Comparison of ENCODE assay signal across 8 cellular contexts in the genomic region with DNA sequence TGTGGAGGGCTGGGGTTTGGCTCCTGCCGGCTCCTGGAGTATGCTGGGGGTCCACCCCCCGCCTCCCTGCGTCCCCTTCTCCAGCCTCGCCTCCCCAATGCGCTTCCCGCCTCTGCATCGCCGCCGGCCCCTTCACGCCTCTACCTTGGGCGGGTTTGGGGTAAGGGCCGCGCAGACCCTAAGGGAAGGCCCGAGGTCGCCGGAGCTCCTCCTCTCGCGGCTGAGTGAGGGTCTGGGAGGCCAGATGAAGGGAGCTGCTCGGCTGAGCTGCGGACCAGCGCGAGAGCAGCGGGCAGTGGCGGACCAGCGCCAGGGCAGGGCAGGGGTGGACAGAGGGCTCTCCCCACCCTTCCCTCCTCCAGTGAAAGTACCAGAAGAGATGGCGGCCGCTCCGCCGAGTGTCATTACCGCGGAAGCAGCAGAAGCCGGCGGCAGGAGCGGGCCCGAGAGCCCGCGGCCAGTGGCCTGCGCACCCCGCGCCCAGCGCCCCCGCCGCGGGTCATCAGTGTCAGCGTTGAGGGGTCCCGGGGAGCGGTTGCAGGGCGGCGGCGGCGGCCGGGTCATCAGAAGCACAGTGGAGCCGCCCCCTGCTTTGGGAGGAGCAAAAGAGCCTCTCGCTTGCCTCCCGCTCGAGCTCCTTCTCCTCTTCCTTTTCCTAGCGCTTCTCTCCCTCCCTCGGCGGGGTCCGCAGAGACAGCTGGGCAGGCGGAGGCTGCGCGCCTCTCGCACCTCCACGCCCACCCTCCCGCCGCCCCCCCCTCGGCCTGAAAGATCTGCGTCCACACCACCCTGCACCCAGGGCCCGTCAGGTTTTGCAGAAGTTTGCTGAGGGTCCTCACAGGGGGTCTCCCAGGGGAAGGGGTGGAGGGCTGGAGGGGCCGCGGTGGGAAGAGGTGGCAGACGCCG.
DNase-seq lines count a peak whose midpoint lies in the region; ATAC-seq, FAIRE-seq and TF ChIP-seq lines count a peak whose summit lies in the region.

No MANE protein-coding gene starts in this region.

- no peak for TF ChIP-seq EP300 in HepG2 (IDR thresholded peaks at IDR 0.05; ENCODE audit: low read depth in 2 of 2, low read length in 2 of 2)
- no peak for TF ChIP-seq EP300 in HepG2 (CRISPR knock-in tag; IDR thresholded peaks at IDR 0.05; ENCODE audit: borderline replicate concordance)

- H3K27ac ChIP-seq in HepG2 (ENCODE audit: extremely low read length, insufficient read depth, low read length): no peak overlapping the region

- FAIRE-seq in HepG2 (lab: Jason Lieb, UNC): no peak

- POLR2A ChIA-PET in HepG2 (lab: Yijun Ruan, JAX): no interaction called here

- no peaks in the 10 kb centered on the region for H3K79me2 ChIP-seq in HepG2 (ENCODE audit: insufficient read depth, low read length)

- peak overlapping the region; percentile 18; the same call in 1 of the 2 replicates for H3K4me2 ChIP-seq in HepG2 (ENCODE audit: low read depth, low read length)

- peaks cover 40% of the 10 kb centered on the region for H3K27me3 Mint-ChIP-seq in stimulated activated memory B cell treated with anti-CD40 and anti-IgM and Interleukin-4, amounts not matched to agents 10 μg/mL and 1 μg/mL and 100 μg/mL, for 72 hours

- no peak for DNase-seq in LNCaP clone FGC (ENCODE audit: low read depth)
- DNase-seq in cardiac fibroblast (ENCODE audit: low read depth in 2 of 2): peak in 1 of 2 donors; percentile 3
- DNase-seq in HepG2 (ENCODE audit: low spot score): no peak
- DNase-seq in HT-29 (ENCODE audit: low spot score): no peak
- no peak for DNase-seq in NCI-H446 treated with DMSO at 0.1 percent for 48 hours (lab: John Stamatoyannopoulos, UW)
- no peak for DNase-seq in NCI-H2081 (lab: John Stamatoyannopoulos, UW)

- no peak for TF ChIP-seq POLR2A in HepG2 (IDR thresholded peaks at IDR 0.05; ENCODE audit: insufficient read depth in 1 of 2, low read depth in 2 of 2, low read length in 2 of 2)

- H3K27me3 ChIP-seq in HepG2 (ENCODE audit: control insufficient read depth in 1 of 2, insufficient read depth in 2 of 2, low read length in 2 of 2): peaks cover 6 to 43% of the 10 kb centered on the region in 2 experiments

- H3K9me3 Mint-ChIP-seq in stimulated activated memory B cell treated with anti-CD40 and anti-IgM and Interleukin-4, amounts not matched to agents 10 μg/mL and 1 μg/mL and 100 μg/mL, for 72 hours: no peaks in the 10 kb centered on the region

- in situ Hi-C loops in HepG2 (cut with HindIII; ENCODE audit: extremely low pct_ligation_motif_present, low pct_unique_long_range_greater_than_20kb): no loop called here

- no peaks in the 10 kb centered on the region for H4K20me1 ChIP-seq in HepG2 (ENCODE audit: insufficient read depth, low read length)

- H3K36me3 Mint-ChIP-seq in stimulated activated memory B cell treated with anti-CD40 and anti-IgM and Interleukin-4, amounts not matched to agents 10 μg/mL and 1 μg/mL and 100 μg/mL, for 72 hours: no peaks in the 10 kb centered on the region

- H3K4me3 ChIP-seq in LNCaP clone FGC (ENCODE audit: low read depth, low read length) (peak overlapping the region; percentile 33; the same call in 1 of the 2 replicates), cardiac fibroblast (replicated peaks in 1 of 2; ENCODE audit: low read depth in 2 of 2, low read length in 2 of 2) (peak overlapping the region; percentile 7 to 22), HepG2 (replicated peaks in 1 of 3; ENCODE audit: insufficient read depth in 1 of 3, low read depth in 2 of 3, low read length in 3 of 3) (peak overlapping the region in 1 of 3 experiments; percentile 37; a peak in 1 of 6 replicates)

- intact Hi-C loops in HepG2 (cut with micrococcal nuclease; ENCODE audit: unreplicated experiment): no loop called here

- no peak overlapping the region for H2AFZ ChIP-seq in HepG2 (ENCODE audit: low read length)

- CTCF ChIA-PET in HepG2 (lab: Yijun Ruan, JAX; ENCODE audit: low intra/inter-chr PET ratio, low total read pairs): no interaction called here

- no peaks in the 10 kb centered on the region for H3K9me3 ChIP-seq in HepG2 (ENCODE audit: low read length)

- H3K9ac ChIP-seq in HepG2 (ENCODE audit: insufficient read depth, low read depth, low read length): no peak overlapping the region

- peak overlapping the region; percentile 51 for H3K4me3 Mint-ChIP-seq in stimulated activated memory B cell treated with anti-CD40 and anti-IgM and Interleukin-4, amounts not matched to agents 10 μg/mL and 1 μg/mL and 100 μg/mL, for 72 hours

- TF ChIP-seq RAD21 in HepG2 (CRISPR knock-in tag; IDR thresholded peaks at IDR 0.05): no peak

- H3K36me3 ChIP-seq in HepG2 (replicated peaks in 1 of 2; ENCODE audit: control insufficient read depth in 1 of 2, insufficient read depth in 2 of 2, low read length in 2 of 2): no peaks in the 10 kb centered on the region

- ATAC-seq in HepG2 (peak; percentile 31; the same call in 1 of the 3 replicates), GM21367 (IDR thresholded peaks at IDR 0.05; ENCODE audit: unreplicated experiment) (no peak)
- ATAC-seq in stimulated activated memory B cell treated with anti-CD40 and anti-IgM and Interleukin-4, amounts not matched to agents 10 μg/mL and 1 μg/mL and 100 μg/mL, for 72 hours: no peak

- H3K4me1 Mint-ChIP-seq in stimulated activated memory B cell treated with anti-CD40 and anti-IgM and Interleukin-4, amounts not matched to agents 10 μg/mL and 1 μg/mL and 100 μg/mL, for 72 hours: no peaks in the 10 kb centered on the region

- TF ChIP-seq CTCF in LNCaP clone FGC (IDR thresholded peaks at IDR 0.05; ENCODE audit: control insufficient read depth, extremely low read depth, insufficient read depth) (no peak), cardiac fibroblast (IDR thresholded peaks at IDR 0.05; ENCODE audit: low read depth, low read length) (no peak), HepG2 (CRISPR knock-in tag; IDR thresholded peaks at IDR 0.05) (no peak)

- 25% methylated on average over 25 of the region's 74 CpGs for WGBS in HepG2 (ENCODE audit: low lambda C conversion rate)

- H3K4me1 ChIP-seq in HepG2 (ENCODE audit: insufficient read depth, low read length): no peaks in the 10 kb centered on the region

- no TSS peak for BruUV-seq in HepG2 (replicated peaks; lab: Mats Ljungman, UMichigan)

- no peak overlapping the region for H3K27ac Mint-ChIP-seq in stimulated activated memory B cell treated with anti-CD40 and anti-IgM and Interleukin-4, amounts not matched to agents 10 μg/mL and 1 μg/mL and 100 μg/mL, for 72 hours

TF ChIP-seq in HepG2, 621 proteins besides CTCF, POLR2A, EP300 and RAD21:
- no peak for TF ChIP-seq IRX3 (CRISPR knock-in tag; IDR thresholded peaks at IDR 0.05; ENCODE audit: borderline replicate concordance, low read depth)
